In the genomic region with DNA sequence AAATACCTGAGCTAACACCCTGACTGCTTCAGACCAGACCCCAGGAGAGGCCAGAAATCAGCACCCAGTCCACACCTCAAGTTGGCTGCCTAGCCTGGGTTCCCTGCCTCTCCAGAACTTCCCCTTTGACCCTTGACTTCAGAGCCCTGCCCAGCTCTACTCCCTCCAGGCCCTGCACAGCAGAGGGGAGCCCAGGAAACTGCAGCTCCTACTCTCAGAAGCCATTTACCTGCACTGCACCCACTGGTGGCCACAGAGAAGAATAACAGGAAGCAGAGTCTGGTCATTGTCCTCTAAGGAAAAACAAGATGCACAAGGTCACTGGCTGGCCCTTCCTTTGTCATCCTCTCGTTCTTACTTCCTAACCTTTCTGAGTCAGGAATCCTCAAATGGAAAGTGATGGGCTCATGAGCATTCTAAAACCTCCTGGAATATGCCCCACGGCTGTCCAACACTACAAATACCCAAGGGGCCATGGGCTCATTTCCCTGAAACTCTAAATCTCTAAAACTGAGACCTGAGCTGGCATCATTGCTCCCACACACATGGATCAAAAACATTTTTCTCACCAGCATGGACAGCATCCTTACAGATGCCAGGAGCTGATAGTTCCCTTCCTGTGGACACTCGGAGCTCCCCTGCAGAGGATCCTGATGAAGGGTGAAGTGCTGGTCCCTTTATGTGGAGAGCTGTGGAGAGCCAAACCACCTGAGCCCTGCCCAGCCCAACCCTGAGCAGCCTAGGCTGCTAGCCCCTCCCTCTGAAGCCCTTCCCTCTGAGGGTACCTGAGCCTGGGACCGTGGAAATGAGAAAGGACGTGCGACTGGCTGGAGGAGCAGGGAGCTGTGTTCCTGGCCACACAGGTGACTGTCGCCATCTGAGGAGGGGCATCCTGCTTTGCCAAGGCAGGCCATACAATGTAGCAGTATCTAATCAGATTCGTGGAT, we compare ENCODE assay signal across 8 cellular contexts. TPM values are rescaled to one million over a fixed set of nuclear protein-coding genes. Genes with fewer than 3 reads are reported as not detected.
DNase-seq lines count a peak whose midpoint lies in the region; ATAC-seq and TF ChIP-seq lines count a peak whose summit lies in the region.

TSS of gene ITLN2 (minus strand) at position 652 of the 947 bp plus-strand sequence. CDS start at position 584, 68 bp downstream.

- TF ChIP-seq CTCF in HL-60 (IDR thresholded peaks at IDR 0.05; ENCODE audit: insufficient read depth, low read length) (peak; percentile 95), astrocyte of the spinal cord (IDR thresholded peaks at IDR 0.05; ENCODE audit: low read depth, low read length) (peak; percentile 65), liver (IDR thresholded peaks at IDR 0.05; ENCODE audit: low read depth, low read length, missing input control) (peak; percentile 63)

- POLR2A ChIA-PET in T-cell (lab: Charles Lee) = no interaction called here

- no peaks in the 10 kb centered on the region for H3K27me3 Mint-ChIP-seq in T-cell

- peak; percentile 64 to 73 (median 69) for ATAC-seq in T-cell (replicated peaks in 1 of 4)

- H3K27me3 ChIP-seq in HL-60 (ENCODE audit: insufficient read depth, poor library complexity, severe bottlenecking) (no peaks in the 10 kb centered on the region), liver (ENCODE audit: control insufficient read depth in 4 of 4, insufficient read depth in 4 of 4, low read length in 3 of 4) (no peaks in the 10 kb centered on the region)

- H3K36me3 ChIP-seq in liver (ENCODE audit: control insufficient read depth in 4 of 4, insufficient read depth in 3 of 4, low read depth in 1 of 4, low read length in 3 of 4) = no peaks in the 10 kb centered on the region

- in situ Hi-C loops in astrocyte of the spinal cord (cut with HindIII; ENCODE audit: low sequenced_read_pairs) = no loop called here

- H3K4me3 Mint-ChIP-seq in T-cell = no peak within 1 kb of the TSS

- 77% methylated on average over 8 of the region's 8 CpGs for WGBS in liver

- DNase-seq in NCI-H748 (lab: John Stamatoyannopoulos, UW; ENCODE audit: unreplicated experiment) = peak; percentile 29
- DNase-seq in NCI-H748 treated with DMSO at 0.1 percent for 48 hours (lab: John Stamatoyannopoulos, UW) = no peak
- DNase-seq in HL-60 (ENCODE audit: low read depth in 1 of 2, low spot score in 1 of 2) = peak; percentile 44 to 63
- DNase-seq in T-cell = peak in 32 of 34 experiments; percentile 5 to 45 (median 25)
- DNase-seq in astrocyte of the spinal cord (ENCODE audit: low read depth, low spot score) = peak; percentile 6
- peak; percentile 2 for DNase-seq in superior temporal gyrus (ENCODE audit: extremely low spot score)
- no peak for DNase-seq in ureter (ENCODE audit: low spot score)

- H3K36me3 Mint-ChIP-seq in T-cell = no peaks in the 10 kb centered on the region

- no peaks in the 10 kb centered on the region for H3K9me3 Mint-ChIP-seq in T-cell

- no peak within 1 kb of the TSS for H3K27ac ChIP-seq in HL-60 (replicated peaks)
- no peak within 1 kb of the TSS for H3K27ac ChIP-seq in liver (ENCODE audit: low read depth in 1 of 2, low read length in 2 of 2)

- H3K4me1 ChIP-seq in liver (ENCODE audit: control insufficient read depth in 4 of 4, insufficient read depth in 4 of 4, low read length in 3 of 4) = no peaks in the 10 kb centered on the region

- H3K9ac ChIP-seq in liver (ENCODE audit: low read depth in 1 of 2, low read length in 2 of 2) = no peak within 1 kb of the TSS

- peak within 1 kb of the TSS; percentile 16 to 48 for H3K27ac Mint-ChIP-seq in T-cell

- TF ChIP-seq RAD21 in liver (IDR thresholded peaks at IDR 0.05) = peak; percentile 61 to 81

- H3K4me1 Mint-ChIP-seq in T-cell = peaks cover 9 to 12% (median 10%) of the 10 kb centered on the region in 3 donors

- CTCF ChIA-PET in T-cell (lab: Charles Lee) = interaction anchor here (0.7 to 5.1 kb wide), 14 partner anchors 57 to 274 kb away, joined by 3 to 73 read pairs (median 4); no protein-coding TSS in a partner anchor

- no peaks in the 10 kb centered on the region for H3K9me3 ChIP-seq in liver (ENCODE audit: control insufficient read depth in 4 of 4, low read length in 3 of 4)

- H3K4me3 ChIP-seq in HL-60 (replicated peaks; ENCODE audit: insufficient read depth, low read length) (no peak within 1 kb of the TSS), astrocyte of the spinal cord (ENCODE audit: low read depth, low read length) (no peak within 1 kb of the TSS), liver (ENCODE audit: low read depth in 1 of 3, low read length in 3 of 3) (no peak within 1 kb of the TSS)

TF ChIP-seq in liver, 16 proteins besides CTCF, POLR2A, EP300 and RAD21:
- no peak for TF ChIP-seq SP1 (IDR thresholded peaks at IDR 0.05)

RNA-seq across cellular contexts. Expression of gene ITLN2, which starts in this region (rescaled TPM):
- total RNA-seq in T-cell = not detected
- under 1 TPM in 1 of 2 donors, not detected in 1; 0.50 TPM for total RNA-seq in liver
- polyA plus RNA-seq in liver = under 1 TPM in 1 of 2 donors, not detected in 1; 0.12 TPM
- total RNA-seq in ureter = not detected

Comparison
In these comparisons a context has a peak if more than half of its experiments do, and no peak if none do; other contexts are left out.
1. DNase-seq: peak in NCI-H748 (single experiment), HL-60 (2 of 2), astrocyte of the spinal cord (single experiment) and superior temporal gyrus (single experiment); none in NCI-H748 treated with DMSO at 0.1 percent for 48 hours (single experiment) and ureter (single experiment).
2. Peak in DNase-seq and ATAC-seq in T-cell; RNA of the gene not detected or under 1 TPM.
3. Peak in every context shown above with its lines, with median percentiles within 50 percentile points of each other: CTCF ChIP-seq.